ENCODE assay signal across 8 cellular contexts in the genomic region with DNA sequence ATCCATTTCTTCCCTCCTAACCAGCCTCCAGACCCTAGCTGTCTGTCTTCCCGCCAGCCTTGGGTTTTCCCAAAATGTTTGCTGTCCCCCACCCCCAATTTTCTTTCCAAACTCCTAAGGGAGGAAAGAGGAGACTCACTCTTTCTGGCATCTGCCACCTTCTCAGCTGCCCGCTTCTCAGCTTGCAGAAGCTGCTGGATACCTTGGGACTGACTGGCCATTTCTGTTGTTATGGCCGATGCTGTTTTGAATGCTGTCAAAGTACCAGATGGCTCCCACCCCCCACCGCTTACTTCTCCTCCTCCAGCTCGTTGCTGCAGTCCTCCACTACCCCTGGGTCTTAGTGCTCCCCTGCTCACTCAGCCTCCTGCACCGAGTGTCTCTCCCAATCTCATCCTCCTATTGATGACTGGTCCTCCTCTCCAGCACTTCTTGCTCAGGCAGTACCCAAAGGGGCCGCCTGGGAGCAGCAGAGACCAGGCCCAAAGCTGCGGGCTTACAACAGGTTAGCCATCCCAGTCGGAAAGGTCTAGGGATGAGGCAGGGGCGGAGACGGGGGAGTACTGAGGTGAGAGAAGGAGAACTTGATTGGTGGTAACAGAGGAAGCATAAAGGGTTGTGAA. TPM values are rescaled to one million over a fixed set of nuclear protein-coding genes. Genes with fewer than 3 reads are reported as not detected.
DNase-seq lines count a peak whose midpoint lies in the region; ATAC-seq, FAIRE-seq and TF ChIP-seq lines count a peak whose summit lies in the region.

A gene (minus strand): TSS at position 270 of the 623 bp plus-strand sequence. CDS start 49 bp downstream, at position 221.

- H2BK120ac ChIP-seq in H1 (replicated peaks; ENCODE audit: low read depth, low read length): no peak within 1 kb of the TSS
- H2BK120ac ChIP-seq in mesendoderm (ENCODE audit: low read depth, low read length): no peak within 1 kb of the TSS

- H3K4ac ChIP-seq in H1 (replicated peaks; ENCODE audit: insufficient read length, low read depth, low read length) (no peak within 1 kb of the TSS), mesendoderm (ENCODE audit: low read depth, low read length) (no peak within 1 kb of the TSS)

- CTCF ChIA-PET in activated CD8-positive, alpha-beta memory T cell treated with anti-CD3 and anti-CD28 coated beads, Interleukin-2, amount 10 ng/mL, durations not matched to agents 7 days and 5 days (lab: Charles Lee): interaction anchor here (0.8 to 16.9 kb wide), 8 partner anchors 29 to 290 kb away, joined by 3 to 952 read pairs (median 6); a partner anchor contains a TSS
- CTCF ChIA-PET in H1 (lab: Charles Lee; ENCODE audit: partially characterized antibody): interaction anchor here (0.7 to 24.7 kb wide), 21 partner anchors 10 to 229 kb away, joined by 3 to 613 read pairs (median 3); a partner anchor contains a TSS

- 0 out of 3 replicates have a peak, but pooled peaks of 1 of the 2 experiments have one; percentile 83 for TF ChIP-seq POLR2A in H1 (IDR thresholded peaks at IDR 0.05; ENCODE audit: control extremely low read depth in 1 of 2, low read depth in 2 of 2, low read length in 2 of 2)

- H2BK5ac ChIP-seq in H1 (ENCODE audit: low read depth, low read length): peak within 1 kb of the TSS; percentile 89; the same call in 1 of the 2 replicates
- H2BK5ac ChIP-seq in mesendoderm (ENCODE audit: low read length): no peak within 1 kb of the TSS

- peaks cover 54% of the 10 kb centered on the region for H3K4me1 Mint-ChIP-seq in activated CD8-positive, alpha-beta memory T cell treated with anti-CD3 and anti-CD28 coated beads, Interleukin-2, amount 10 ng/mL, durations not matched to agents 7 days and 5 days

- H3K4me3 ChIP-seq in HUES48 (ENCODE audit: low read depth, low read length) (peak within 1 kb of the TSS; percentile 76), H1 (ENCODE audit: extremely low read depth in 1 of 4, insufficient read depth in 2 of 4, low read depth in 3 of 4, low read length in 4 of 4) (peak within 1 kb of the TSS; percentile 37 to 70 (median 51); a peak in 7 of 8 replicates), mesendoderm (ENCODE audit: low read length) (peak within 1 kb of the TSS; percentile 49)

- peaks cover 13% of the 10 kb centered on the region for H3K36me3 Mint-ChIP-seq in activated CD8-positive, alpha-beta memory T cell treated with anti-CD3 and anti-CD28 coated beads, Interleukin-2, amount 10 ng/mL, durations not matched to agents 7 days and 5 days

- no peaks in the 10 kb centered on the region for H3K27me3 Mint-ChIP-seq in activated CD8-positive, alpha-beta memory T cell treated with anti-CD3 and anti-CD28 coated beads, Interleukin-2, amount 10 ng/mL, durations not matched to agents 7 days and 5 days

- H3K23ac ChIP-seq in H1 (ENCODE audit: insufficient read length) (no peak within 1 kb of the TSS), mesendoderm (ENCODE audit: low read length) (no peak within 1 kb of the TSS)

- POLR2A ChIA-PET in H1 (lab: Charles Lee; ENCODE audit: partially characterized antibody): interaction anchor here (0.7 to 18.4 kb wide), 26 partner anchors 10 to 317 kb away, joined by 3 to 428 read pairs (median 6); a partner anchor contains a TSS

- peaks cover 27% of the 10 kb centered on the region for H3K36me3 ChIP-seq in HUES48 (ENCODE audit: control insufficient read depth, insufficient read depth, low read length)
- peaks cover 0 to 4% (median 3%) of the 10 kb centered on the region in 4 experiments; a peak in 4 of 8 replicates for H3K36me3 ChIP-seq in H1 (ENCODE audit: control insufficient read depth in 2 of 4, insufficient read depth in 4 of 4, low read length in 3 of 4)
- H3K36me3 ChIP-seq in mesendoderm (ENCODE audit: control insufficient read depth, insufficient read depth, low read length): no peaks in the 10 kb centered on the region

- peak within 1 kb of the TSS; percentile 32 to 84 for H3K4me2 ChIP-seq in H1 (ENCODE audit: insufficient read depth in 1 of 2, low read depth in 2 of 2, low read length in 2 of 2)
- peak within 1 kb of the TSS; percentile 87 for H3K4me2 ChIP-seq in mesendoderm (ENCODE audit: low read length)

- peak; percentile 94 to 99 (median 97) for TF ChIP-seq CTCF in H1 (IDR thresholded peaks at IDR 0.05; ENCODE audit: control extremely low read depth in 1 of 3, insufficient read depth in 1 of 3, low read depth in 1 of 3, low read length in 3 of 3)

- no peak within 1 kb of the TSS for H2BK20ac ChIP-seq in H1 (ENCODE audit: low read length)

- no peaks in the 10 kb centered on the region for H3K9me3 Mint-ChIP-seq in activated CD8-positive, alpha-beta memory T cell treated with anti-CD3 and anti-CD28 coated beads, Interleukin-2, amount 10 ng/mL, durations not matched to agents 7 days and 5 days (ENCODE audit: low read depth)

- peaks cover 12% of the 10 kb centered on the region; the same call in 1 of the 2 replicates for H3K4me1 ChIP-seq in HUES48 (ENCODE audit: control insufficient read depth, insufficient read depth, low read length)
- H3K4me1 ChIP-seq in H1 (replicated peaks in 1 of 4; ENCODE audit: control insufficient read depth in 3 of 4, insufficient read depth in 4 of 4, low read length in 3 of 4): peaks cover 0 to 8% (median 5%) of the 10 kb centered on the region in 4 experiments; a peak in 5 of 7 replicates
- H3K4me1 ChIP-seq in mesendoderm (ENCODE audit: control insufficient read depth, low read depth, low read length): no peaks in the 10 kb centered on the region

- peak in 1 of 2 experiments; percentile 79; a peak in 1 of 3 replicates for TF ChIP-seq EP300 in H1 (IDR thresholded peaks at IDR 0.05; ENCODE audit: borderline replicate concordance in 1 of 2, low read depth in 2 of 2, low read length in 2 of 2)

- WGBS in H1 (ENCODE audit: extremely low coverage in 1 of 2, insufficient coverage in 1 of 2, insufficient read length in 1 of 2, insufficient replicate concordance in 2 of 2, low coverage in 1 of 2, low lambda C conversion rate in 2 of 2, missing lambda C conversion rate in 1 of 2), 2 experiments: 8% methylated on average over 11 of the region's 11 CpGs; no CpG with 5 or more reads in 1 of the 2 experiments
- WGBS in mesendoderm (ENCODE audit: extremely low coverage, insufficient coverage, low lambda C conversion rate): no CpG with 5 or more reads among the region's 11 CpGs

- H4K5ac ChIP-seq in H1 (ENCODE audit: insufficient read length, low read depth, low read length) (peak within 1 kb of the TSS; percentile 33), mesendoderm (ENCODE audit: low read length) (no peak within 1 kb of the TSS)

- H3K23me2 ChIP-seq in H1 (ENCODE audit: low read depth, low read length): peaks cover 2% of the 10 kb centered on the region; the same call in 1 of the 2 replicates

- no peak within 1 kb of the TSS; the same call in 1 of the 2 replicates for H3K18ac ChIP-seq in H1 (ENCODE audit: extremely low read depth, low read length)
- no peak within 1 kb of the TSS for H3K18ac ChIP-seq in mesendoderm (ENCODE audit: low read length)

- peak; percentile 76 for FAIRE-seq in H1 (lab: Jason Lieb, UNC)

- peak; percentile 99 to 100 for TF ChIP-seq RAD21 in H1 (IDR thresholded peaks at IDR 0.05 in 1 of 2, conservative IDR thresholded peaks at IDR 0.05 in 1 of 2; ENCODE audit: low read depth in 2 of 2, low read length in 2 of 2)

- no peak within 1 kb of the TSS for H3K14ac ChIP-seq in H1 (ENCODE audit: insufficient read length)

- H3K27ac ChIP-seq in HUES48 (ENCODE audit: low read depth, low read length): peak within 1 kb of the TSS; percentile 67
- peak within 1 kb of the TSS; percentile 21; the same call in 1 of the 2 replicates for H3K27ac ChIP-seq in H1 (ENCODE audit: low read depth, low read length)
- H3K27ac ChIP-seq in mesendoderm (ENCODE audit: low read depth, low read length): no peak within 1 kb of the TSS

- H3K56ac ChIP-seq in H1 (replicated peaks; ENCODE audit: insufficient read length, low read depth, low read length) (no peak within 1 kb of the TSS), mesendoderm (ENCODE audit: low read length) (peak within 1 kb of the TSS; percentile 74)

- H2BK12ac ChIP-seq in H1 (ENCODE audit: low read depth, low read length): peak within 1 kb of the TSS; percentile 77; the same call in 1 of the 2 replicates

- H2AK5ac ChIP-seq in H1 (ENCODE audit: low read depth, low read length): no peak within 1 kb of the TSS
- no peak within 1 kb of the TSS for H2AK5ac ChIP-seq in mesendoderm (ENCODE audit: low read length)

- H4K20me1 ChIP-seq in H1 (replicated peaks in 1 of 2; ENCODE audit: control insufficient read depth in 1 of 2, insufficient read depth in 2 of 2, low read length in 2 of 2): no peaks in the 10 kb centered on the region

- H3K9ac ChIP-seq in HUES48 (ENCODE audit: low read depth, low read length) (peak within 1 kb of the TSS; percentile 65), H1 (replicated peaks in 1 of 4; ENCODE audit: extremely low read depth in 1 of 4, low read depth in 3 of 4, low read length in 3 of 4) (peak within 1 kb of the TSS in 2 of 4 experiments; percentile 46 to 48; a peak in 5 of 7 replicates), mesendoderm (ENCODE audit: low read length) (peak within 1 kb of the TSS; percentile 66)

- H3K79me2 ChIP-seq in H1 (ENCODE audit: control insufficient read depth in 1 of 2, insufficient read depth in 2 of 2, low read length in 2 of 2): peaks cover under 1 to 18% of the 10 kb centered on the region in 2 experiments; a peak in 3 of 4 replicates
- peaks cover 3% of the 10 kb centered on the region for H3K79me2 ChIP-seq in mesendoderm (ENCODE audit: control insufficient read depth, insufficient read depth, low read length)

- H2AFZ ChIP-seq in H1 (ENCODE audit: low read length): no peak within 1 kb of the TSS; the same call in 1 of the 2 replicates

- peak within 1 kb of the TSS; percentile 88 for H3K27ac Mint-ChIP-seq in activated CD8-positive, alpha-beta memory T cell treated with anti-CD3 and anti-CD28 coated beads, Interleukin-2, amount 10 ng/mL, durations not matched to agents 7 days and 5 days

- H3K9me3 ChIP-seq in HUES48 (ENCODE audit: control insufficient read depth, insufficient read depth, low read length) (no peaks in the 10 kb centered on the region), H1 (ENCODE audit: insufficient read depth in 2 of 2, low read depth in 1 of 2, low read length in 1 of 2) (no peaks in the 10 kb centered on the region)

- ATAC-seq in GM19043 (IDR thresholded peaks at IDR 0.05; ENCODE audit: low read depth, unreplicated experiment): peak; percentile 48
- peak; percentile 66 for ATAC-seq in activated CD8-positive, alpha-beta memory T cell treated with anti-CD3 and anti-CD28 coated beads, Interleukin-2, amount 10 ng/mL, durations not matched to agents 7 days and 5 days

- peak within 1 kb of the TSS; percentile 27 for H4K91ac ChIP-seq in H1 (replicated peaks; ENCODE audit: insufficient read length, low read length)

- H3K79me1 ChIP-seq in H1 (ENCODE audit: low read depth, low read length) (no peaks in the 10 kb centered on the region; the same call in 1 of the 2 replicates), mesendoderm (ENCODE audit: low read length) (peaks cover 7% of the 10 kb centered on the region)

- H3K4me3 Mint-ChIP-seq in activated CD8-positive, alpha-beta memory T cell treated with anti-CD3 and anti-CD28 coated beads, Interleukin-2, amount 10 ng/mL, durations not matched to agents 7 days and 5 days: peak within 1 kb of the TSS; percentile 83

- H4K8ac ChIP-seq in H1 (ENCODE audit: extremely low read depth, insufficient read depth, low read length) (peak within 1 kb of the TSS; percentile 66; the same call in 1 of the 2 replicates), mesendoderm (ENCODE audit: low read depth, low read length) (no peak within 1 kb of the TSS)

- H3K27me3 ChIP-seq in HUES48 (ENCODE audit: control insufficient read depth, insufficient read depth, low read length) (no peaks in the 10 kb centered on the region), H1 (replicated peaks in 1 of 4; ENCODE audit: control insufficient read depth in 3 of 4, extremely low read depth in 1 of 4, insufficient read depth in 3 of 4, low read length in 3 of 4) (no peaks in the 10 kb centered on the region), mesendoderm (ENCODE audit: insufficient read depth, low read length, poor library complexity) (no peaks in the 10 kb centered on the region)

- H2BK15ac ChIP-seq in H1 (ENCODE audit: low read length) (peak within 1 kb of the TSS; percentile 66; the same call in 1 of the 2 replicates), mesendoderm (replicated peaks; ENCODE audit: low read depth) (no peak within 1 kb of the TSS)

- DNase-seq in AG20443 (ENCODE audit: low spot score): peak; percentile 80
- DNase-seq in NOMO-1 treated with dmso at 0.1 percent for 144 hours (lab: John Stamatoyannopoulos, UW; ENCODE audit: unreplicated experiment): peak; percentile 71
- DNase-seq in activated CD8-positive, alpha-beta memory T cell treated with anti-CD3 and anti-CD28 coated beads, Interleukin-2, amount 10 ng/mL, durations not matched to agents 7 days and 5 days: peak; percentile 95
- DNase-seq in H1 (ENCODE audit: low read depth in 1 of 2, low spot score in 2 of 2): peak; percentile 96 to 98
- peak; percentile 99 for DNase-seq in mesendoderm
- peak; percentile 70 for DNase-seq in stimulated activated CD8-positive, alpha-beta memory T cell treated with anti-CD3 and anti-CD28 coated beads, Interleukin-15, amount 100 ng/mL, for 1 hour (ENCODE audit: low read depth)

RNA-seq across cellular contexts. Expression of the gene that starts here (rescaled TPM):
- total RNA-seq in activated CD8-positive, alpha-beta memory T cell treated with anti-CD3 and anti-CD28 coated beads, Interleukin-2, amount 10 ng/mL, durations not matched to agents 7 days and 5 days: 1 to 10 TPM; 1.0 to 3.8 TPM
- total RNA-seq in H1 (2021; fragmentation: NEBNext Ultra II Directional; extraction: Animal tissue kit (Norgen Biotek cat#: 25700)): 2.9 and 3.0 TPM in 2 replicates
- polyA plus RNA-seq in H1 (2011; rRNA removed): 5.1 and 5.7 TPM in 2 replicates
- 6.9 TPM for polyA plus RNA-seq in H1 (2011; cell fraction: cytosol; rRNA removed)
- 5.4 TPM for polyA plus RNA-seq in H1 (2011; cell fraction: nucleus; rRNA removed)
- polyA plus RNA-seq in H1 (2012, experiment 1 of 2): 3.6 to 4.9 TPM (median 3.7 TPM) in 4 replicates
- 3.7 TPM for polyA plus RNA-seq in H1 (2012, experiment 2 of 2)
- 2.8 TPM for polyA plus RNA-seq in H1 (2013, experiment 1 of 2)
- 2.8 TPM for polyA plus RNA-seq in H1 (2013, experiment 2 of 2)
- 2.4 and 2.8 TPM in 2 replicates for polyA minus RNA-seq in H1 (2011; rRNA and poly(A)+ RNA removed)
- polyA minus RNA-seq in H1 (2011; cell fraction: cytosol; rRNA and poly(A)+ RNA removed): 0.73 TPM
- 1.3 TPM for polyA minus RNA-seq in H1 (2011; cell fraction: nucleus; rRNA and poly(A)+ RNA removed)
- 1.2 TPM for polyA plus RNA-seq in mesendoderm (2013, experiment 1 of 2)
- 1.3 TPM for polyA plus RNA-seq in mesendoderm (2013, experiment 2 of 2)
